In the genomic region with DNA sequence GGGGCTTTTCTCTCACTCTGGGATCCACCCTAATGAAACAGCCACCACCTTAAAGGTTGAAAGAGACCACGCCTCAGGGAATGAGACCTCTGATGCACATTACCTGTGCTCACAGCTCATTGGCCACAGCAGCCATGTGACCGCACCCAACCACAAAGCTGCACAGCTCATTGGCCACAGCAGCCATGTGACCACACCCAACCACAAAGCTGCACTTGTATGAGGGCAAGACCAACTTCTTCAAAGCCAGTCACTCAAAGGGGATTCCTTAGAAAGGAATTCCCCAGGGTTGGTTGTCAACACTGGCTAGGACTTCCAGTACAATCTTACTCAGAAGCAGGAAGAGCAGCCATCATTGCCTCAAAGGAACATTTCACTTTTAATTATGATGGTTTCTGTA, we compare ENCODE assay signal across 13 cellular contexts.
DNase-seq lines count a peak whose midpoint lies in the region; ATAC-seq and TF ChIP-seq lines count a peak whose summit lies in the region.
"Had no signal": no experiment of that assay in that cellular context is flagged by ENCODE, and none has a peak within 500 bp of the region (broad histone marks: within the 10 kb centered on the region; RNA-seq: fewer than 3 reads in every experiment).

No MANE protein-coding gene starts in this region.

- peak; percentile 63 for DNase-seq in GM12864 (ENCODE audit: low read depth)
- peak; percentile 36 for DNase-seq in NB4 (ENCODE audit: low read depth)
- peak; percentile 28 for DNase-seq in activated T-helper 9 cell treated with anti-CD3 and anti-CD28 coated beads, Interleukin-2, amount 50 U/mL, for 16 hours (ENCODE audit: low read depth)
- peak; percentile 48 for DNase-seq in stimulated activated CD4-positive, alpha-beta T cell treated with anti-CD3 and anti-CD28 coated beads, Interleukin-4, amount 100 ng/mL, for 1 hour
- no peak for DNase-seq in NCI-H748 treated with DMSO at 0.1 percent for 48 hours (lab: John Stamatoyannopoulos, UW)
- no peak for DNase-seq in UCSD-AML1 (lab: John Stamatoyannopoulos, UW; ENCODE audit: unreplicated experiment)
- DNase-seq in caudate nucleus (lab: John Stamatoyannopoulos, UW) = no peak
- DNase-seq: EL, MV-4-11, spleen had no signal

- ATAC-seq in HG03039 (IDR thresholded peaks at IDR 0.05; ENCODE audit: unreplicated experiment) = no peak

- TF ChIP-seq CTCF in GM12864 (IDR thresholded peaks at IDR 0.05; ENCODE audit: low read depth, low read length, missing control alignments) = no peak
- TF ChIP-seq CTCF in NB4 (IDR thresholded peaks at IDR 0.05; ENCODE audit: low read depth, low read length) = no peak

- H3K27ac ChIP-seq in caudate nucleus (ENCODE audit: low read depth, low read length) = no peak overlapping the region
- H3K27ac ChIP-seq: hepatocyte, spleen, vagina had no signal

- H3K4me3 ChIP-seq in GM12864 (ENCODE audit: low read depth, low read length) = no peak overlapping the region
- H3K4me3 ChIP-seq in NB4 (ENCODE audit: low read depth, low read length) = no peak overlapping the region
- H3K4me3 ChIP-seq: hepatocyte, spleen, vagina had no signal

- no peak for TF ChIP-seq POLR2A in NB4 (IDR thresholded peaks at IDR 0.05; ENCODE audit: extremely low read depth, insufficient read length)

Comparison
In these comparisons a context has a peak if more than half of its experiments do, and no peak if none do; other contexts are left out.
1. DNase-seq: peak in GM12864 (single experiment), NB4 (single experiment), activated T-helper 9 cell treated with anti-CD3 and anti-CD28 coated beads, Interleukin-2, amount 50 U/mL, for 16 hours (single experiment) and stimulated activated CD4-positive, alpha-beta T cell treated with anti-CD3 and anti-CD28 coated beads, Interleukin-4, amount 100 ng/mL, for 1 hour (single experiment); none in NCI-H748 treated with DMSO at 0.1 percent for 48 hours (single experiment), UCSD-AML1 (single experiment) and caudate nucleus (0 of 61).